In the genomic region with DNA sequence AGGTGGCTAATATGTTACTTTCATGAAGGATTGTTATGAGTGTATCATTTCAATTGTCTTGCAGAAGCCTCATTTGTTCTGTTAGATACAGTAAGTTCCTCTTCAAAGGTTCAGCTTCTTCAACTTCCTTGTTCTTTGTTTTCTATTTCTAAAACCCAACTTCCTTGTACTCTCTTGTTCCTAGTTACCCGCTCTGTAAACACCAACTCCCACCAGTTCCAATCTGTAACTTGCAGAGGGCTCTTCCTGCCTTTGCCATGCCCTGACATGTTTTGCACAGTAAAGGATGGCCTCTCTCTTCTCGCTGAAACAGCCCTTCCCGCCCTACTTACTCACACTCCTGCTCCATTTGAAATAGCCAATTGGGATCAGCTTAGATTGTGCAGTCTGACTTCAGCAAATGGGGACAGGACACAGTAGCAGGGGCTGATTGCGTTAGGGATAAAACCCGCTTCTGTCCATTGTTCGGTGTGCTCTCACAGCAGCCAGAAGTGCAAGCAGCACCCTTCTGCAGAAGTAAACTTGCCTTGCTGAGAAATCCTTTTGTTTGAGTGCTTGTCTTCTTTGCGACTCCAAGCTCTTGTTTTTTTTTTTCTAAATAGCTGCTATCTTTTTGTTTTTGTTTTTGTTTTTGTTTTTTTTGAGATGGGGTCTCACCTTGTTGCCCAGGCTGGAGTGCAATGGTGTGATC, we compare ENCODE assay signal across 11 cellular contexts. TPM values are rescaled to one million over a fixed set of nuclear protein-coding genes. Genes with fewer than 3 reads are reported as not detected.
DNase-seq lines count a peak whose midpoint lies in the region; ATAC-seq, FAIRE-seq and TF ChIP-seq lines count a peak whose summit lies in the region.
"Had no signal": no experiment of that assay in that cellular context is flagged by ENCODE, and none has a peak within 500 bp of the region (broad histone marks: within the 10 kb centered on the region; RNA-seq: fewer than 3 reads in every experiment).

No MANE protein-coding gene starts in this region.

- FAIRE-seq in GM12878 (lab: Jason Lieb, UNC), result no peak

- no peak for TF ChIP-seq EP300 in GM12878 (IDR thresholded peaks at IDR 0.05; ENCODE audit: borderline replicate concordance in 1 of 2, control insufficient read depth in 1 of 2, low read depth in 2 of 2, low read length in 2 of 2)

- H3K27me3 ChIP-seq in GM12878 (replicated peaks in 1 of 2; ENCODE audit: control insufficient read depth in 2 of 2, insufficient read depth in 2 of 2, low read length in 1 of 2), result no peaks in the 10 kb centered on the region

- intact Hi-C loops in GM12878 (cut with micrococcal nuclease; ENCODE audit: unreplicated experiment), result no loop called here

- DNase-seq in CD1c-positive myeloid dendritic cell (ENCODE audit: extremely low spot score) (peak; percentile 78), LoVo (ENCODE audit: low spot score) (peak; percentile 21), GM12878 (ENCODE audit: low read depth, low spot score) (no peak), medulla oblongata (ENCODE audit: extremely low spot score) (peak; percentile 33), nucleus accumbens (lab: John Stamatoyannopoulos, UW) (no peak), NCI-H82 treated with DMSO at 0.1 percent for 48 hours (lab: John Stamatoyannopoulos, UW; ENCODE audit: unreplicated experiment) (no peak)
- DNase-seq: H9 had no signal

- RAD21 ChIA-PET in GM12878 (lab: Charles Lee; ENCODE audit: unreplicated experiment), result no interaction called here

- H3K4me1 ChIP-seq in GM12878 (ENCODE audit: control insufficient read depth, insufficient read depth, low read length), result no peaks in the 10 kb centered on the region

- H3K4me3 ChIP-seq in GM12878, result no peak overlapping the region

- CTCF ChIA-PET in GM12878 (lab: Yijun Ruan, JAX), result interaction anchor here (0.8 to 1.2 kb wide), 3 partner anchors 20 to 132 kb away, joined by 3 read pairs; no protein-coding TSS in a partner anchor

- TF ChIP-seq RAD21 in GM12878 (IDR thresholded peaks at IDR 0.05; ENCODE audit: insufficient read depth, low read depth, low read length), result no peak

- H3K9me3 ChIP-seq in GM12878 (replicated peaks; ENCODE audit: control insufficient read depth, insufficient read depth, low read length), result peaks cover 4% of the 10 kb centered on the region

- no peaks in the 10 kb centered on the region for H3K36me3 ChIP-seq in GM12878 (ENCODE audit: control insufficient read depth in 2 of 2, insufficient read depth in 2 of 2, low read length in 1 of 2)

- in situ Hi-C loops in GM12878 (cut with MboI), result no loop called here

- TF ChIP-seq POLR2A in GM12878 (IDR thresholded peaks at IDR 0.05; ENCODE audit: low read depth, low read length), result no peak

- no peak for TF ChIP-seq CTCF in GM12878 (IDR thresholded peaks at IDR 0.05 in 2 of 3, conservative IDR thresholded peaks at IDR 0.05 in 1 of 3; ENCODE audit: control insufficient read depth in 2 of 3, extremely low read depth in 1 of 3, insufficient read depth in 1 of 3, low read depth in 3 of 3, low read length in 3 of 3)

- ATAC-seq in GM12878 (peak; percentile 44), HG02798 (IDR thresholded peaks at IDR 0.05; ENCODE audit: poor library complexity, unreplicated experiment) (no peak), HG02759 (IDR thresholded peaks at IDR 0.05; ENCODE audit: unreplicated experiment) (no peak)
- ATAC-seq: activated CD4-positive, CD25-positive, alpha-beta regulatory T cell treated with anti-CD3 and anti-CD28 coated beads, Interleukin-2, amount 50 U/mL, for 24 hours had no signal

- no peaks in the 10 kb centered on the region for H3K79me2 ChIP-seq in GM12878 (ENCODE audit: control insufficient read depth, insufficient read depth, low read length)

- H3K9ac ChIP-seq in GM12878 (ENCODE audit: control insufficient read depth, insufficient read depth, low read length), result no peak overlapping the region
- H3K9ac ChIP-seq: KMS-11 had no signal

- H3K4me2 ChIP-seq in GM12878 (ENCODE audit: control insufficient read depth, insufficient read depth), result peak overlapping the region; percentile 33; the same call in 1 of the 2 replicates
- H3K4me2 ChIP-seq: KMS-11 had no signal

- peak overlapping the region; percentile 54 for H2AFZ ChIP-seq in GM12878 (ENCODE audit: control insufficient read depth, low read depth, low read length)

- 78% methylated on average over 7 of the region's 7 CpGs for WGBS in GM12878 (ENCODE audit: insufficient coverage, insufficient replicate concordance, low lambda C conversion rate, missing lambda C conversion rate)

- H4K20me1 ChIP-seq in GM12878 (ENCODE audit: control insufficient read depth, insufficient read depth), result no peaks in the 10 kb centered on the region; the same call in 1 of the 2 replicates

- POLR2A ChIA-PET in GM12878 (lab: Charles Lee), result interaction anchor here (0.5 to 0.7 kb wide), 3 partner anchors 10 to 34 kb away, joined by 3 to 5 read pairs (median 4); no protein-coding TSS in a partner anchor

- BruUV-seq in GM12878 (replicated peaks; lab: Mats Ljungman, UMichigan), result no TSS peak

- no peak overlapping the region for H3K27ac ChIP-seq in GM12878 (ENCODE audit: control insufficient read depth, insufficient read depth)
- H3K27ac ChIP-seq: KMS-11 had no signal

- SMC1A ChIA-PET in GM12878 (lab: Charles Lee; ENCODE audit: uncharacterized antibody, unreplicated experiment), result interaction anchor here (0.7 kb wide), 1 partner anchor 97 kb away, joined by 3 read pairs; no protein-coding TSS in a partner anchor

RNA-seq across cellular contexts. Expression of a gene that starts 45.9 kb away (rescaled TPM):
- 1.1 and 3.6 TPM in 2 replicates for total RNA-seq in GM12878 (2013; cell fraction: nucleolus; rRNA removed)
- total RNA-seq in GM12878 (2014; rRNA removed), result 3.1 and 4.1 TPM in 2 replicates
- total RNA-seq in GM12878 (2014; rRNA removed; fragmentation: Illumina TruSeq; extraction: Trizol), result 4.5 and 5.3 TPM in 2 replicates
- total RNA-seq in GM12878 (2021), result 2.0 and 3.7 TPM in 2 replicates
- 1.9 TPM for polyA plus RNA-seq in GM12878 (2011; ENCODE audit: low read depth)
- polyA plus RNA-seq in GM12878 (2011; rRNA removed), result 2.3 and 2.5 TPM in 2 replicates
- polyA plus RNA-seq in GM12878 (2011; cell fraction: cytosol; rRNA removed), result 1.9 and 3.1 TPM in 2 replicates
- 10.6 and 14.3 TPM in 2 replicates for polyA plus RNA-seq in GM12878 (2011; cell fraction: nucleus; rRNA removed)
- 3.4 and 4.7 TPM in 2 replicates for polyA plus RNA-seq in GM12878 (2012)
- 2.1 and 4.8 TPM in 2 replicates for polyA plus RNA-seq in GM12878 (2014; fragmentation: Illumina TruSeq; extraction: Trizol)
- polyA plus RNA-seq in GM12878 (2014; fragmentation: Nextera tagmentation; extraction: Ambion mirVana), result 1 to 10 TPM; 1.4 to 2.7 TPM
- 3.7 and 5.5 TPM in 2 replicates for polyA plus RNA-seq in GM12878 (2014; rRNA removed)
- 1 to 10 TPM; 1.8 to 2.0 TPM for polyA plus RNA-seq in GM12878 (2016; fragmentation: Nextera tagmentation; extraction: Ambion mirVana)
- 1.6 and 4.1 TPM in 2 replicates for polyA minus RNA-seq in GM12878 (2011; rRNA and poly(A)+ RNA removed)
- polyA minus RNA-seq in GM12878 (2011; cell fraction: cytosol; rRNA and poly(A)+ RNA removed), result 0.94 TPM in 1 of 2 replicates, not detected in the other
- polyA minus RNA-seq in GM12878 (2011; cell fraction: nucleus; rRNA and poly(A)+ RNA removed), result 1.5 and 1.6 TPM in 2 replicates

RNA-seq across cellular contexts. Expression of a gene that starts 55.5 kb away (rescaled TPM):
- total RNA-seq in GM12878 (2013; cell fraction: nucleolus; rRNA removed), result 751 and 833 TPM in 2 replicates
- 1,016 and 1,050 TPM in 2 replicates for total RNA-seq in GM12878 (2014; rRNA removed)
- total RNA-seq in GM12878 (2014; rRNA removed; fragmentation: Illumina TruSeq; extraction: Trizol), result 360 and 377 TPM in 2 replicates
- total RNA-seq in GM12878 (2021), result 1,014 and 1,087 TPM in 2 replicates
- polyA plus RNA-seq in GM12878 (2011; ENCODE audit: low read depth), result 522 TPM
- 679 and 1,092 TPM in 2 replicates for polyA plus RNA-seq in GM12878 (2011; rRNA removed)
- 1,015 and 1,464 TPM in 2 replicates for polyA plus RNA-seq in GM12878 (2011; cell fraction: cytosol; rRNA removed)
- polyA plus RNA-seq in GM12878 (2011; cell fraction: nucleus; rRNA removed), result 1,636 and 1,965 TPM in 2 replicates
- 958 and 1,028 TPM in 2 replicates for polyA plus RNA-seq in GM12878 (2012)
- 301 and 341 TPM in 2 replicates for polyA plus RNA-seq in GM12878 (2014; fragmentation: Illumina TruSeq; extraction: Trizol)
- polyA plus RNA-seq in GM12878 (2014; fragmentation: Nextera tagmentation; extraction: Ambion mirVana), result 100 to 1,000 TPM; 121 to 379 TPM
- polyA plus RNA-seq in GM12878 (2014; rRNA removed), result 1,027 and 1,150 TPM in 2 replicates
- 100 to 1,000 TPM; 764 to 848 TPM for polyA plus RNA-seq in GM12878 (2016; fragmentation: Nextera tagmentation; extraction: Ambion mirVana)
- 296 and 534 TPM in 2 replicates for polyA minus RNA-seq in GM12878 (2011; rRNA and poly(A)+ RNA removed)
- 281 and 287 TPM in 2 replicates for polyA minus RNA-seq in GM12878 (2011; cell fraction: cytosol; rRNA and poly(A)+ RNA removed)
- 248 and 294 TPM in 2 replicates for polyA minus RNA-seq in GM12878 (2011; cell fraction: nucleus; rRNA and poly(A)+ RNA removed)

RNA-seq across cellular contexts. Expression of a gene that starts 58.0 kb away (rescaled TPM):
- total RNA-seq in GM12878 (2013; cell fraction: nucleolus; rRNA removed), result 12.1 and 12.6 TPM in 2 replicates
- 90.5 and 103 TPM in 2 replicates for total RNA-seq in GM12878 (2014; rRNA removed)
- total RNA-seq in GM12878 (2014; rRNA removed; fragmentation: Illumina TruSeq; extraction: Trizol), result 42.6 and 46.3 TPM in 2 replicates
- 60.2 and 61.1 TPM in 2 replicates for total RNA-seq in GM12878 (2021)
- 20.5 TPM for polyA plus RNA-seq in GM12878 (2011; ENCODE audit: low read depth)
- polyA plus RNA-seq in GM12878 (2011; rRNA removed), result 28.3 and 29.0 TPM in 2 replicates
- polyA plus RNA-seq in GM12878 (2011; cell fraction: cytosol; rRNA removed), result 31.8 and 47.0 TPM in 2 replicates
- polyA plus RNA-seq in GM12878 (2011; cell fraction: nucleus; rRNA removed), result 40.8 and 45.4 TPM in 2 replicates
- 31.6 and 32.0 TPM in 2 replicates for polyA plus RNA-seq in GM12878 (2012)
- 33.9 and 43.6 TPM in 2 replicates for polyA plus RNA-seq in GM12878 (2014; fragmentation: Illumina TruSeq; extraction: Trizol)
- 10 to 100 TPM in 1 of 2 experiments, 1 to 10 TPM in 1; 7.7 to 19.5 TPM for polyA plus RNA-seq in GM12878 (2014; fragmentation: Nextera tagmentation; extraction: Ambion mirVana)
- polyA plus RNA-seq in GM12878 (2014; rRNA removed), result 83.5 and 91.4 TPM in 2 replicates
- polyA plus RNA-seq in GM12878 (2016; fragmentation: Nextera tagmentation; extraction: Ambion mirVana), result 10 to 100 TPM; 77.9 to 85.0 TPM
- 12.8 and 28.2 TPM in 2 replicates for polyA minus RNA-seq in GM12878 (2011; rRNA and poly(A)+ RNA removed)
- polyA minus RNA-seq in GM12878 (2011; cell fraction: cytosol; rRNA and poly(A)+ RNA removed), result 8.2 and 10.0 TPM in 2 replicates
- 5.7 and 12.2 TPM in 2 replicates for polyA minus RNA-seq in GM12878 (2011; cell fraction: nucleus; rRNA and poly(A)+ RNA removed)

RNA-seq across cellular contexts. Expression of a gene that starts 58.8 kb away (rescaled TPM):
- total RNA-seq in GM12878 (2013; cell fraction: nucleolus; rRNA removed), result 36.3 and 37.0 TPM in 2 replicates
- total RNA-seq in GM12878 (2014; rRNA removed), result 26.7 and 30.2 TPM in 2 replicates
- 19.1 and 24.2 TPM in 2 replicates for total RNA-seq in GM12878 (2014; rRNA removed; fragmentation: Illumina TruSeq; extraction: Trizol)
- 35.0 and 36.8 TPM in 2 replicates for total RNA-seq in GM12878 (2021)
- 14.4 TPM for polyA plus RNA-seq in GM12878 (2011; ENCODE audit: low read depth)
- polyA plus RNA-seq in GM12878 (2011; rRNA removed), result 9.4 and 15.3 TPM in 2 replicates
- 14.0 and 18.4 TPM in 2 replicates for polyA plus RNA-seq in GM12878 (2011; cell fraction: cytosol; rRNA removed)
- 54.6 and 62.6 TPM in 2 replicates for polyA plus RNA-seq in GM12878 (2011; cell fraction: nucleus; rRNA removed)
- polyA plus RNA-seq in GM12878 (2012), result 24.4 and 26.6 TPM in 2 replicates
- 21.7 and 22.6 TPM in 2 replicates for polyA plus RNA-seq in GM12878 (2014; fragmentation: Illumina TruSeq; extraction: Trizol)
- polyA plus RNA-seq in GM12878 (2014; fragmentation: Nextera tagmentation; extraction: Ambion mirVana), result 1 to 10 TPM; 1.0 to 1.4 TPM
- 34.9 and 35.2 TPM in 2 replicates for polyA plus RNA-seq in GM12878 (2014; rRNA removed)
- 10 to 100 TPM; 31.4 to 34.5 TPM for polyA plus RNA-seq in GM12878 (2016; fragmentation: Nextera tagmentation; extraction: Ambion mirVana)
- polyA minus RNA-seq in GM12878 (2011; rRNA and poly(A)+ RNA removed), result 10.6 and 18.5 TPM in 2 replicates
- polyA minus RNA-seq in GM12878 (2011; cell fraction: cytosol; rRNA and poly(A)+ RNA removed), result 5.0 and 5.2 TPM in 2 replicates
- polyA minus RNA-seq in GM12878 (2011; cell fraction: nucleus; rRNA and poly(A)+ RNA removed), result 14.1 and 23.8 TPM in 2 replicates

Comparison
In these comparisons a context has a peak if more than half of its experiments do, and no peak if none do; other contexts are left out.
1. DNase-seq: peak in CD1c-positive myeloid dendritic cell (single experiment), LoVo (single experiment) and medulla oblongata (single experiment); none in GM12878 (single experiment), nucleus accumbens (0 of 56) and NCI-H82 treated with DMSO at 0.1 percent for 48 hours (single experiment).